ENCODE assay signal across 9 cellular contexts in the genomic region with DNA sequence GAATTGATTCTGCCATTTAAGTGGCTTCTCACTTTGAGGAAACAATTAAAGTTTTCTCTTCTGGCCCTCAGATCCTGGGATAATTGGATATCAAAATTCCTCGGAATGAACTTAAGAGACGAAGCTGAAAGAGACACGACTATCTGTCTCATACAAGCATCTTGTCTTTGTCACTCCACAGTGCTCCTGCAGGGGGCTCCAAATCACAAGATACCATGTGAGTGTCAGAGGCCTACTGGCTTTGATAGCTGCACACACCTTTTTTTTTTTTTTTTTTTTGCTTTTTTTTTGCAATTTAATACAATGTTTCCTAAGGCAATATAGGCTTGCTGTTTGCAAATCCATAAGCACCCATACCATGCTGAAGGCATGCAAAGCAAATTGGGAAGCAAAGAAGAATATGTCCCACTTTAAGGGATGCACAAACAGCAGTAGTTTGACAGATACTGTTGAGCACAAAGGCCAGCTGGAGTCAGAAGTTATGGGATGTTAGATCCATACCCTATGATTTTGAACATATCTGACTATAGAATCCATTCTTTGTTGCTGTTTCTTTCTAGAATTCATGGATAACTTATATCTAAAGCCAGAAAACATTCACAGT.
DNase-seq lines count a peak whose midpoint lies in the region; ATAC-seq, FAIRE-seq and TF ChIP-seq lines count a peak whose summit lies in the region.
"Had no signal": no experiment of that assay in that cellular context is flagged by ENCODE, and none has a peak within 500 bp of the region (broad histone marks: within the 10 kb centered on the region; RNA-seq: fewer than 3 reads in every experiment).

No MANE protein-coding gene starts in this region.

- DNase-seq in right cardiac atrium (peak in 2 of 3 donors; percentile 15 to 36), Right ventricle myocardium superior (no peak), HEK293T (ENCODE audit: extremely low spot score) (peak; percentile 23), keratinocyte (ENCODE audit: low read depth, low spot score) (no peak), transverse colon (peak; percentile 30), NCI-H2029 (lab: John Stamatoyannopoulos, UW) (no peak)
- DNase-seq in activated CD4-positive, alpha-beta T cell treated with anti-CD3 and anti-CD28 coated beads, Interleukin-2, amount 10 ng/mL, durations not matched to agents 7 days and 5 days = peak; percentile 56

- H3K27me3 Mint-ChIP-seq in activated CD4-positive, alpha-beta T cell treated with anti-CD3 and anti-CD28 coated beads, Interleukin-2, amount 10 ng/mL, durations not matched to agents 7 days and 5 days = peaks cover 1% of the 10 kb centered on the region

- WGBS in right cardiac atrium = 59% methylated on average over 3 of the region's 3 CpGs
- WGBS in transverse colon (ENCODE audit: low coverage in 1 of 2), 2 donors = 33 to 40% methylated on average over 3 of the region's 3 CpGs

- POLR2A ChIA-PET in HEK293T (lab: Yijun Ruan, JAX) = no interaction called here
- POLR2A ChIA-PET in activated CD4-positive, alpha-beta T cell treated with anti-CD3 and anti-CD28 coated beads, Interleukin-2, amount 10 ng/mL, durations not matched to agents 7 days and 5 days (lab: Charles Lee) = no interaction called here

- CTCF ChIA-PET in HEK293T (lab: Yijun Ruan, JAX) = interaction anchor here (1.2 kb wide), 1 partner anchor 18 kb away, joined by 3 read pairs; no protein-coding TSS in a partner anchor
- CTCF ChIA-PET in activated CD4-positive, alpha-beta T cell treated with anti-CD3 and anti-CD28 coated beads, Interleukin-2, amount 10 ng/mL, durations not matched to agents 7 days and 5 days (lab: Charles Lee) = no interaction called here

- H3K9me2 ChIP-seq in Loucy (replicated peaks; ENCODE audit: low read depth, low read length) = no peaks in the 10 kb centered on the region

- no peaks in the 10 kb centered on the region for H4K20me1 ChIP-seq in Loucy (ENCODE audit: insufficient read depth, low read length, poor library complexity, severe bottlenecking)
- no peaks in the 10 kb centered on the region for H4K20me1 ChIP-seq in keratinocyte (ENCODE audit: control insufficient read depth, extremely low read depth, insufficient read depth, low read length)

- no peaks in the 10 kb centered on the region for H3K36me3 ChIP-seq in Loucy (ENCODE audit: insufficient read depth, low read length)
- H3K36me3 ChIP-seq in keratinocyte (ENCODE audit: control insufficient read depth in 2 of 2, extremely low read depth in 1 of 2, insufficient read depth in 2 of 2, low read length in 2 of 2) = no peaks in the 10 kb centered on the region
- H3K36me3 ChIP-seq in transverse colon = no peaks in the 10 kb centered on the region
- H3K36me3 ChIP-seq: HAP-1 had no signal

- TF ChIP-seq EP300 in transverse colon (IDR thresholded peaks at IDR 0.05; ENCODE audit: low read depth) = no peak

- FAIRE-seq in keratinocyte (lab: Jason Lieb, UNC) = no peak

- no peaks in the 10 kb centered on the region for H3K79me2 ChIP-seq in Loucy (ENCODE audit: insufficient read depth, low read length)
- no peaks in the 10 kb centered on the region for H3K79me2 ChIP-seq in keratinocyte (ENCODE audit: control insufficient read depth, insufficient read depth, low read length)

- peak overlapping the region; percentile 76 for H2AFZ ChIP-seq in Loucy (ENCODE audit: low read length)
- H2AFZ ChIP-seq in keratinocyte (ENCODE audit: control insufficient read depth, low read length) = no peak overlapping the region

- dilution Hi-C loops in keratinocyte (cut with MboI; ENCODE audit: extremely low pct_ligation_motif_present, low sequenced_read_pairs) = no loop called here

- H3K4me1 ChIP-seq in right cardiac atrium (ENCODE audit: control insufficient read depth, insufficient read depth, low read length) (no peaks in the 10 kb centered on the region), Loucy (ENCODE audit: insufficient read depth, low read length, poor library complexity, severe bottlenecking) (no peaks in the 10 kb centered on the region), keratinocyte (ENCODE audit: control insufficient read depth, extremely low read depth, insufficient read depth, low read length) (no peaks in the 10 kb centered on the region), transverse colon (no peaks in the 10 kb centered on the region)
- H3K4me1 ChIP-seq: HAP-1 had no signal

- no peaks in the 10 kb centered on the region for H3K9me1 ChIP-seq in keratinocyte (ENCODE audit: control insufficient read depth, extremely low read depth, insufficient read depth, low read length)

- ATAC-seq in right cardiac atrium (peak in 1 of 2 donors; percentile 47), Right ventricle myocardium superior (ENCODE audit: poor library complexity) (no peak)

- H3K27ac ChIP-seq in right cardiac atrium (ENCODE audit: low read length) (no peak overlapping the region), keratinocyte (ENCODE audit: control insufficient read depth, insufficient read depth, low read length) (no peak overlapping the region), transverse colon (no peak overlapping the region)

- intact Hi-C loops in right cardiac atrium (cut with DNase I) = no loop called here
- intact Hi-C loops in Right ventricle myocardium superior (cut with DNase I) = no loop called here
- intact Hi-C loops in transverse colon (cut with DNase I; ENCODE audit: low total_unique reads) = no loop called here

- no peaks in the 10 kb centered on the region for H3K4me1 Mint-ChIP-seq in activated CD4-positive, alpha-beta T cell treated with anti-CD3 and anti-CD28 coated beads, Interleukin-2, amount 10 ng/mL, durations not matched to agents 7 days and 5 days

- H3K9me3 Mint-ChIP-seq in activated CD4-positive, alpha-beta T cell treated with anti-CD3 and anti-CD28 coated beads, Interleukin-2, amount 10 ng/mL, durations not matched to agents 7 days and 5 days = no peaks in the 10 kb centered on the region

- no peak overlapping the region for H3K9ac ChIP-seq in Loucy (ENCODE audit: low read depth, low read length, poor library complexity, severe bottlenecking)
- no peak overlapping the region for H3K9ac ChIP-seq in keratinocyte (ENCODE audit: control insufficient read depth, extremely low read depth, insufficient read depth, low read length)

- in situ Hi-C loops in transverse colon (cut with MboI; ENCODE audit: low pct_ligation_motif_present in 1 of 4, low pct_unique_long_range_greater_than_20kb in 1 of 4, low sequenced_read_pairs in 3 of 4) = no loop called here

- H3K36me3 Mint-ChIP-seq in activated CD4-positive, alpha-beta T cell treated with anti-CD3 and anti-CD28 coated beads, Interleukin-2, amount 10 ng/mL, durations not matched to agents 7 days and 5 days (ENCODE audit: low read depth) = no peaks in the 10 kb centered on the region

- H3K4me3 ChIP-seq in right cardiac atrium (ENCODE audit: low read length) = no peak overlapping the region
- no peak overlapping the region for H3K4me3 ChIP-seq in Loucy (ENCODE audit: low read length, poor library complexity, severe bottlenecking)
- H3K4me3 ChIP-seq in keratinocyte (ENCODE audit: control insufficient read depth in 2 of 3, extremely low read depth in 1 of 3, insufficient read depth in 2 of 3, low read depth in 1 of 3, low read length in 3 of 3) = no peak overlapping the region
- H3K4me3 ChIP-seq in transverse colon = no peak overlapping the region
- H3K4me3 ChIP-seq: HAP-1 had no signal

- TF ChIP-seq CTCF in Loucy (conservative IDR thresholded peaks at IDR 0.05; ENCODE audit: low read length) (peak; percentile 80), keratinocyte (optimal IDR thresholded peaks at IDR 0.05 in 1 of 3, IDR thresholded peaks at IDR 0.05 in 1 of 3, conservative IDR thresholded peaks at IDR 0.05 in 1 of 3; ENCODE audit: extremely low read depth in 1 of 3, insufficient read depth in 2 of 3, low read length in 3 of 3) (peak; percentile 40 to 56 (median 41)), transverse colon (IDR thresholded peaks at IDR 0.05) (peak in 4 of 5 experiments; percentile 17 to 40 (median 33))

- H3K4me2 ChIP-seq in Loucy (ENCODE audit: low read depth, low read length, poor library complexity, severe bottlenecking) (peak overlapping the region; percentile 36), keratinocyte (ENCODE audit: control insufficient read depth, extremely low read depth, insufficient read depth, low read depth, low read length) (no peak overlapping the region)

- no peaks in the 10 kb centered on the region for H3F3A ChIP-seq in Loucy (ENCODE audit: low read depth)

- H3K27ac Mint-ChIP-seq in activated CD4-positive, alpha-beta T cell treated with anti-CD3 and anti-CD28 coated beads, Interleukin-2, amount 10 ng/mL, durations not matched to agents 7 days and 5 days = no peak overlapping the region

- TF ChIP-seq POLR2A in transverse colon (IDR thresholded peaks at IDR 0.05) = no peak

- H3K9me3 ChIP-seq in right cardiac atrium (ENCODE audit: control insufficient read depth, low read length) = no peaks in the 10 kb centered on the region
- H3K9me3 ChIP-seq in Loucy (ENCODE audit: insufficient read depth, low read depth, low read length) = no peaks in the 10 kb centered on the region
- H3K9me3 ChIP-seq in keratinocyte (ENCODE audit: control insufficient read depth, low read depth, low read length) = no peaks in the 10 kb centered on the region
- H3K9me3 ChIP-seq in transverse colon = no peaks in the 10 kb centered on the region
- H3K9me3 ChIP-seq: HAP-1 had no signal

- no peak overlapping the region for H3K4me3 Mint-ChIP-seq in activated CD4-positive, alpha-beta T cell treated with anti-CD3 and anti-CD28 coated beads, Interleukin-2, amount 10 ng/mL, durations not matched to agents 7 days and 5 days

- H3K27me3 ChIP-seq in right cardiac atrium (ENCODE audit: control insufficient read depth, insufficient read depth) (no peaks in the 10 kb centered on the region), Loucy (ENCODE audit: insufficient read depth, low read length, poor library complexity, severe bottlenecking) (no peaks in the 10 kb centered on the region), keratinocyte (ENCODE audit: control insufficient read depth, extremely low read depth, insufficient read depth, low read length) (no peaks in the 10 kb centered on the region), transverse colon (no peaks in the 10 kb centered on the region)

TF ChIP-seq in HEK293T, 16 proteins besides CTCF, POLR2A, EP300 and RAD21:
- TF ChIP-seq ELF4 (IDR thresholded peaks at IDR 0.05) = no peak
- TF ChIP-seq ZNF384 (IDR thresholded peaks at IDR 0.05) = peak; percentile 57; the same call in 1 of the 2 replicates
- TF ChIP-seq ARNT (IDR thresholded peaks at IDR 0.05) = no peak
- no peak for TF ChIP-seq CTBP1 (IDR thresholded peaks at IDR 0.05; ENCODE audit: borderline replicate concordance)
TF ChIP-seq in HEK293T: peak in this region for 1.

Comparison
In these comparisons a context has a peak if more than half of its experiments do, and no peak if none do; other contexts are left out.
1. DNase-seq: peak in right cardiac atrium (2 of 3), HEK293T (single experiment), activated CD4-positive, alpha-beta T cell treated with anti-CD3 and anti-CD28 coated beads, Interleukin-2, amount 10 ng/mL, durations not matched to agents 7 days and 5 days (single experiment) and transverse colon (single experiment); none in Right ventricle myocardium superior (single experiment), keratinocyte (single experiment) and NCI-H2029 (single experiment).
2. Peak in every context shown above with its lines, with median percentiles within 50 percentile points of each other: CTCF ChIP-seq.